In the genomic region with DNA sequence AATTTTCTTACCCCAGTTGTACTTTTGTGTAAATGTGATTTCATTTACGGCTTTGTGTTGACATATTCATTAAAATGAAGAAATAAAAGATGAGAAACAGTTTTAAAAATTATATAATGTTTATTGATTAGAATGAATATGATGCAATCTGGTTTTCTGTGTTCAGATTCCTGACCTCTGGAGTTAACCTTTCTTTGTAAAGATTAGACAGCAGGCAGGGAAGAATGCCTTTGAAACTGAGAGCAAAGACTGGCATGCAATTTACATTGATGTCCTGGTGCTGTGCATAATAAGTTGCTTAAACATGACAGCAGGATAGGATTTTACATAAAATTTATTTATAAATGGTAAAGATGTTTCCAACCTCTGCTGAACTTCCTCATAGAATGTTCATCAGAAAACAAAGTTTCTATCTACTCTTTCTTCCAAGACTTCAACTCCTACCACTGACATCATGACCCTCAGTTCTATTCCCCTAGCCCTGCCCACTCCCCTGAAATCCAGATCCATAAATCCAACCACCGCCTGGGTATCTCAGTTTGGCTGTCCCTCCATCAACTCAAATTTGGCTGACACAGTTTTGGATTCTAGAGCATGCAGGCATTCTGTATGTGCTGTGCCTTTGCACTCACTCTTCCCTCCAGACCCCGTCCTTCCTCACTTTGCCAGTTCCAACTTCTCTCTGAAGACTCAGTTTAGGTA, we compare ENCODE assay signal across 1 cellular context.
TF ChIP-seq lines count a peak whose summit lies in the region.

No MANE protein-coding gene starts in this region.

TF ChIP-seq in K562, 482 proteins besides CTCF, POLR2A, EP300 and RAD21:
- no peak for TF ChIP-seq CEBPG (CRISPR knock-in tag; IDR thresholded peaks at IDR 0.05)
- peak; percentile 23 to 69; a peak in 2 of 4 replicates for TF ChIP-seq CEBPG (tag; conservative IDR thresholded peaks at IDR 0.05 in 1 of 2, IDR thresholded peaks at IDR 0.05 in 1 of 2)
- no peak for TF ChIP-seq ZNF431 (CRISPR knock-in tag; IDR thresholded peaks at IDR 0.05)
